ENCODE assay signal across 3 cellular contexts in genomic region chr2:127309468-127309867, GRCh38.
A peak's percentile ranks its signal among the peaks of the same experiment; 100 is the strongest.
TF ChIP-seq lines count a peak whose summit lies in the region.

No MANE protein-coding gene starts in this region.

TF ChIP-seq in HepG2, 621 proteins besides CTCF, POLR2A, EP300 and RAD21:
- no peak for TF ChIP-seq HMGA1 (CRISPR knock-in tag; conservative IDR thresholded peaks at IDR 0.05)
- no peak for TF ChIP-seq PCBP2 (optimal IDR thresholded peaks at IDR 0.05; ENCODE audit: low read depth, low read length, poor library complexity, severe bottlenecking)
- TF ChIP-seq RBM22 (optimal IDR thresholded peaks at IDR 0.05; ENCODE audit: low read length) = peak; percentile 50
- TF ChIP-seq MXD3 (CRISPR knock-in tag; IDR thresholded peaks at IDR 0.05) = no peak
- peak; percentile 61 for TF ChIP-seq MAFF (IDR thresholded peaks at IDR 0.05; ENCODE audit: low read depth, low read length)
- TF ChIP-seq MAFK (conservative IDR thresholded peaks at IDR 0.05 in 1 of 2, IDR thresholded peaks at IDR 0.05 in 1 of 2; ENCODE audit: low read length in 2 of 2) = peak; percentile 67 to 72
- no peak for TF ChIP-seq SKI (IDR thresholded peaks at IDR 0.05; ENCODE audit: partially characterized antibody)
- TF ChIP-seq ZNF574 (CRISPR knock-in tag; IDR thresholded peaks at IDR 0.05) = no peak
- no peak for TF ChIP-seq TCF7L2 (IDR thresholded peaks at IDR 0.05; ENCODE audit: low read depth, low read length)

TF ChIP-seq in A549, 52 proteins besides CTCF, POLR2A, EP300 and RAD21:
- no peak for TF ChIP-seq RNF2 (IDR thresholded peaks at IDR 0.05; ENCODE audit: borderline replicate concordance, low read depth)
- peak; percentile 49 for TF ChIP-seq MAFK (IDR thresholded peaks at IDR 0.05; ENCODE audit: partially characterized antibody)

TF ChIP-seq in K562, 482 proteins besides CTCF, POLR2A, EP300 and RAD21:
- TF ChIP-seq ZNF316 (IDR thresholded peaks at IDR 0.05) = 0 out of 2 replicates have a peak, but pooled peaks have one; percentile 24
- TF ChIP-seq ARID2 (IDR thresholded peaks at IDR 0.05) = no peak
